Comparison of ENCODE assay signal across 8 cellular contexts in genomic region chr1:55443175-55443933, GRCh38.
DNase-seq lines count a peak whose midpoint lies in the region; ATAC-seq and TF ChIP-seq lines count a peak whose summit lies in the region.

No MANE protein-coding gene starts in this region.

- POLR2A ChIA-PET in activated CD4-positive, alpha-beta memory T cell treated with anti-CD3 and anti-CD28 coated beads for 36 hours (lab: Charles Lee): no interaction called here

- peaks cover 1% of the 10 kb centered on the region for H3K27me3 Mint-ChIP-seq in activated CD4-positive, alpha-beta memory T cell treated with anti-CD3 and anti-CD28 coated beads for 36 hours

- H3K27ac Mint-ChIP-seq in activated CD4-positive, alpha-beta memory T cell treated with anti-CD3 and anti-CD28 coated beads for 36 hours: no peak overlapping the region

- no peaks in the 10 kb centered on the region for H3K9me3 ChIP-seq in SJSA1 (replicated peaks)

- peak overlapping the region; percentile 77 for H3K27ac ChIP-seq in SJSA1

- TF ChIP-seq CTCF in foreskin fibroblast (IDR thresholded peaks at IDR 0.05; ENCODE audit: low read depth, low read length): no peak

- H3K36me3 ChIP-seq in SJSA1: no peaks in the 10 kb centered on the region

- peak; percentile 99 for ATAC-seq in sciatic nerve
- ATAC-seq in HG03095 (IDR thresholded peaks at IDR 0.05; ENCODE audit: unreplicated experiment): no peak

- no peaks in the 10 kb centered on the region for H3K36me3 Mint-ChIP-seq in activated CD4-positive, alpha-beta memory T cell treated with anti-CD3 and anti-CD28 coated beads for 36 hours

- intact Hi-C loops in sciatic nerve (cut with DNase I): no loop called here
- intact Hi-C loops in activated CD4-positive, alpha-beta memory T cell treated with anti-CD3 and anti-CD28 coated beads for 36 hours (cut with micrococcal nuclease): no loop called here

- CTCF ChIA-PET in activated CD4-positive, alpha-beta memory T cell treated with anti-CD3 and anti-CD28 coated beads for 36 hours (lab: Charles Lee): no interaction called here

- no peaks in the 10 kb centered on the region for H3K4me1 Mint-ChIP-seq in activated CD4-positive, alpha-beta memory T cell treated with anti-CD3 and anti-CD28 coated beads for 36 hours (ENCODE audit: low read depth)

- no peak overlapping the region for H3K4me3 ChIP-seq in SJSA1
- H3K4me3 ChIP-seq in foreskin fibroblast (ENCODE audit: low read depth in 1 of 2, low read length in 2 of 2): no peak overlapping the region

- no peaks in the 10 kb centered on the region for H3K9me3 Mint-ChIP-seq in activated CD4-positive, alpha-beta memory T cell treated with anti-CD3 and anti-CD28 coated beads for 36 hours

- H3K4me1 ChIP-seq in SJSA1 (replicated peaks): peaks cover 40% of the 10 kb centered on the region

- no peak overlapping the region for H3K4me3 Mint-ChIP-seq in activated CD4-positive, alpha-beta memory T cell treated with anti-CD3 and anti-CD28 coated beads for 36 hours

- no peaks in the 10 kb centered on the region for H3K27me3 ChIP-seq in SJSA1 (replicated peaks)

- DNase-seq in H4 (ENCODE audit: low spot score) (peak; percentile 87), SJSA1 (ENCODE audit: low read depth in 1 of 2, low spot score in 2 of 2) (peak; percentile 77 to 90), foreskin fibroblast (peak; percentile 100), sciatic nerve (ENCODE audit: low spot score) (peak; percentile 82), NOMO-1 treated with dmso at 0.1 percent for 144 hours (lab: John Stamatoyannopoulos, UW; ENCODE audit: unreplicated experiment) (no peak)
- DNase-seq in activated CD8-positive, alpha-beta memory T cell treated with anti-CD3 and anti-CD28 coated beads for 24 hours: no peak
- DNase-seq in activated CD4-positive, alpha-beta memory T cell treated with anti-CD3 and anti-CD28 coated beads for 36 hours: no peak

Comparison
In these comparisons a context has a peak if more than half of its experiments do, and no peak if none do; other contexts are left out.
1. DNase-seq: peak in H4 (single experiment), SJSA1 (2 of 2), foreskin fibroblast (2 of 2) and sciatic nerve (single experiment); none in activated CD8-positive, alpha-beta memory T cell treated with anti-CD3 and anti-CD28 coated beads for 24 hours (single experiment), activated CD4-positive, alpha-beta memory T cell treated with anti-CD3 and anti-CD28 coated beads for 36 hours (single experiment) and NOMO-1 treated with dmso at 0.1 percent for 144 hours (single experiment).